Comparison of ENCODE assay signal across 28 cellular contexts in the genomic region with DNA sequence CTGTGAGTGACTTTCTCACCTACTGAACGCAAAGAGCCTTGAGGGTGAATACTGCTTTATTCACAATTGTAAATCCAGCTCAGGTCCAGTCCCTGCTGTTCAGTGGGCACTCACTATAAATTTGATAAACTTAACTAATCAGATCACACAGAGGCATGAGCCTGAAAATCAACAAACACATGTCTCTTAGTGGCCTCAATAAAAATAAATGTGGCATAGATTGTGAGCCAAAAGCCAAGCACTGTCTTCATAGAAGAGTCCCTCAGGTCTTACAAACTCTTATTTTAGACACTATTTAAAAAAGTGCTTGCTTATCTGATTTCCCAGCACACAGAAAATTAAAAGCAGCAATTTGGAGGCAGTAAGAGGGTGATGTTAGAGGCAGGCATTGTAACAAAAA.
"Had no signal": no experiment of that assay in that cellular context is flagged by ENCODE, and none has a peak within 500 bp of the region (broad histone marks: within the 10 kb centered on the region; RNA-seq: fewer than 3 reads in every experiment).

No MANE protein-coding gene starts in this region.

- H3K27me3 Mint-ChIP-seq: stimulated activated memory B cell treated with anti-CD40 and anti-IgM and Interleukin-4, amounts not matched to agents 10 μg/mL and 1 μg/mL and 100 μg/mL, for 72 hours; stimulated activated naive B cell treated with anti-CD40 and anti-IgM and Interleukin-4, amounts not matched to agents 10 μg/mL and 1 μg/mL and 100 μg/mL, for 72 hours; stimulated activated naive CD8-positive, alpha-beta T cell treated with anti-CD3 and anti-CD28 coated beads, Interleukin-15, amount 100 ng/mL, for 72 hours; stimulated activated naive CD8-positive, alpha-beta T cell treated with anti-CD3 and anti-CD28 coated beads, Interleukin-15, Interleukin-2, amounts not matched to agents 100 ng/mL and 50 ng/mL, for 24 hours; type B pancreatic cell had no signal

- H3K27ac Mint-ChIP-seq: stimulated activated effector memory CD8-positive, alpha-beta T cell treated with anti-CD3 and anti-CD28 coated beads, Interleukin-12 subunit alpha, Interleukin-12 subunit beta, amount 100 ng/mL, for 72 hours; stimulated activated memory B cell treated with anti-CD40 and anti-IgM and Interleukin-4, amounts not matched to agents 10 μg/mL and 1 μg/mL and 100 μg/mL, for 72 hours; stimulated activated naive B cell treated with anti-CD40 and anti-IgM and Interleukin-4, amounts not matched to agents 10 μg/mL and 1 μg/mL and 100 μg/mL, for 72 hours; stimulated activated naive CD8-positive, alpha-beta T cell treated with anti-CD3 and anti-CD28 coated beads, Interleukin-15, amount 100 ng/mL, for 72 hours; stimulated activated naive CD8-positive, alpha-beta T cell treated with anti-CD3 and anti-CD28 coated beads, Interleukin-15, Interleukin-2, amounts not matched to agents 100 ng/mL and 50 ng/mL, for 24 hours; type B pancreatic cell had no signal

- H3K4me1 ChIP-seq: stomach, suprapubic skin, testis, thyroid gland, tibial artery, tibial nerve, transverse colon, upper lobe of left lung, upper lobe of right lung, uterus, vagina had no signal

- DNase-seq: stimulated activated CD4-positive, alpha-beta T cell treated with anti-CD3 and anti-CD28 coated beads, Interleukin-2, amount 100 ng/mL, for 48 hours; stimulated activated CD4-positive, alpha-beta T cell treated with anti-CD3 and anti-CD28 coated beads, Interleukin-4, amount 100 ng/mL, for 1 hour; stimulated activated CD4-positive, alpha-beta T cell treated with anti-CD3 and anti-CD28 coated beads, Interleukin-4, amount 100 ng/mL, for 24 hours; stimulated activated CD4-positive, alpha-beta T cell treated with anti-CD3 and anti-CD28 coated beads, Interleukin-4, amount 100 ng/mL, for 4 hours; stimulated activated CD8-positive, alpha-beta memory T cell treated with anti-CD3 and anti-CD28 coated beads, Interleukin-4, amount 100 ng/mL, for 48 hours; stimulated activated naive B cell treated with anti-CD40 and anti-IgM and Interleukin-4, amounts not matched to agents 10 μg/mL and 1 μg/mL and 100 μg/mL, for 72 hours; stimulated activated naive CD4-positive, alpha-beta T cell; stimulated activated naive CD4-positive, alpha-beta T cell treated with Interleukin-2 at 50 U/mL for 16 hours; stimulated activated naive CD8-positive, alpha-beta T cell treated with anti-CD3 and anti-CD28 coated beads, Interleukin-15, amount 100 ng/mL, for 72 hours; stimulated activated naive CD8-positive, alpha-beta T cell treated with anti-CD3 and anti-CD28 coated beads, Interleukin-15, Interleukin-2, amounts not matched to agents 100 U/mL and 50 U/mL, for 24 hours; stomach; substantia nigra; testis; thyroid gland; tibial artery; transverse colon; trophoblast cell; upper lobe of left lung; upper lobe of right lung; uterus had no signal

- H3K27ac ChIP-seq: stomach, suprapubic skin, testis, thoracic aorta, thyroid gland, tibial artery, tibial nerve, transverse colon, upper lobe of left lung, upper lobe of right lung, uterus, vagina had no signal

- H3K9me3 Mint-ChIP-seq: stimulated activated naive B cell treated with anti-CD40 and anti-IgM and Interleukin-4, amounts not matched to agents 10 μg/mL and 1 μg/mL and 100 μg/mL, for 72 hours; type B pancreatic cell had no signal

- H3K4me3 Mint-ChIP-seq: stimulated activated effector memory CD8-positive, alpha-beta T cell treated with anti-CD3 and anti-CD28 coated beads, Interleukin-12 subunit alpha, Interleukin-12 subunit beta, amount 100 ng/mL, for 72 hours; stimulated activated memory B cell treated with anti-CD40 and anti-IgM and Interleukin-4, amounts not matched to agents 10 μg/mL and 1 μg/mL and 100 μg/mL, for 72 hours; stimulated activated naive B cell treated with anti-CD40 and anti-IgM and Interleukin-4, amounts not matched to agents 10 μg/mL and 1 μg/mL and 100 μg/mL, for 72 hours; stimulated activated naive CD8-positive, alpha-beta T cell treated with anti-CD3 and anti-CD28 coated beads, Interleukin-15, amount 100 ng/mL, for 72 hours; stimulated activated naive CD8-positive, alpha-beta T cell treated with anti-CD3 and anti-CD28 coated beads, Interleukin-15, Interleukin-2, amounts not matched to agents 100 ng/mL and 50 ng/mL, for 24 hours; type B pancreatic cell had no signal

- H3K9me3 ChIP-seq: stomach, suprapubic skin, testis, thoracic aorta, thyroid gland, transverse colon, upper lobe of left lung, upper lobe of right lung, uterus, vagina had no signal

- H3K36me3 Mint-ChIP-seq: stimulated activated effector memory CD8-positive, alpha-beta T cell treated with anti-CD3 and anti-CD28 coated beads, Interleukin-12 subunit alpha, Interleukin-12 subunit beta, amount 100 ng/mL, for 72 hours; stimulated activated memory B cell treated with anti-CD40 and anti-IgM and Interleukin-4, amounts not matched to agents 10 μg/mL and 1 μg/mL and 100 μg/mL, for 72 hours; stimulated activated naive B cell treated with anti-CD40 and anti-IgM and Interleukin-4, amounts not matched to agents 10 μg/mL and 1 μg/mL and 100 μg/mL, for 72 hours; type B pancreatic cell had no signal

- H3K4me3 ChIP-seq: stomach, suprapubic skin, testis, thoracic aorta, thyroid gland, tibial artery, tibial nerve, transverse colon, upper lobe of left lung, upper lobe of right lung, uterus, vagina had no signal

- H3K4me1 Mint-ChIP-seq: stimulated activated effector memory CD8-positive, alpha-beta T cell treated with anti-CD3 and anti-CD28 coated beads, Interleukin-12 subunit alpha, Interleukin-12 subunit beta, amount 100 ng/mL, for 72 hours; stimulated activated memory B cell treated with anti-CD40 and anti-IgM and Interleukin-4, amounts not matched to agents 10 μg/mL and 1 μg/mL and 100 μg/mL, for 72 hours; stimulated activated naive B cell treated with anti-CD40 and anti-IgM and Interleukin-4, amounts not matched to agents 10 μg/mL and 1 μg/mL and 100 μg/mL, for 72 hours; stimulated activated naive CD8-positive, alpha-beta T cell treated with anti-CD3 and anti-CD28 coated beads, Interleukin-15, amount 100 ng/mL, for 72 hours had no signal

- H3K36me3 ChIP-seq: stomach, suprapubic skin, thoracic aorta, thyroid gland, tibial artery, tibial nerve, transverse colon, upper lobe of left lung, upper lobe of right lung, uterus, vagina had no signal

- ATAC-seq: stimulated activated effector memory CD8-positive, alpha-beta T cell treated with anti-CD3 and anti-CD28 coated beads, Interleukin-12 subunit alpha, Interleukin-12 subunit beta, amount 100 ng/mL, for 72 hours; stimulated activated memory B cell treated with anti-CD40 and anti-IgM and Interleukin-4, amounts not matched to agents 10 μg/mL and 1 μg/mL and 100 μg/mL, for 72 hours; stimulated activated naive B cell treated with anti-CD40 and anti-IgM and Interleukin-4, amounts not matched to agents 10 μg/mL and 1 μg/mL and 100 μg/mL, for 72 hours; stimulated activated naive CD8-positive, alpha-beta T cell treated with anti-CD3 and anti-CD28 coated beads, Interleukin-15, amount 100 ng/mL, for 72 hours; stimulated activated naive CD8-positive, alpha-beta T cell treated with anti-CD3 and anti-CD28 coated beads, Interleukin-15, Interleukin-2, amounts not matched to agents 100 U/mL and 50 U/mL, for 24 hours; upper lobe of right lung had no signal

- H3K27me3 ChIP-seq: stomach, suprapubic skin, testis, thyroid gland, tibial artery, tibial nerve, transverse colon, upper lobe of left lung, upper lobe of right lung, uterus, vagina had no signal
